In the genomic region with DNA sequence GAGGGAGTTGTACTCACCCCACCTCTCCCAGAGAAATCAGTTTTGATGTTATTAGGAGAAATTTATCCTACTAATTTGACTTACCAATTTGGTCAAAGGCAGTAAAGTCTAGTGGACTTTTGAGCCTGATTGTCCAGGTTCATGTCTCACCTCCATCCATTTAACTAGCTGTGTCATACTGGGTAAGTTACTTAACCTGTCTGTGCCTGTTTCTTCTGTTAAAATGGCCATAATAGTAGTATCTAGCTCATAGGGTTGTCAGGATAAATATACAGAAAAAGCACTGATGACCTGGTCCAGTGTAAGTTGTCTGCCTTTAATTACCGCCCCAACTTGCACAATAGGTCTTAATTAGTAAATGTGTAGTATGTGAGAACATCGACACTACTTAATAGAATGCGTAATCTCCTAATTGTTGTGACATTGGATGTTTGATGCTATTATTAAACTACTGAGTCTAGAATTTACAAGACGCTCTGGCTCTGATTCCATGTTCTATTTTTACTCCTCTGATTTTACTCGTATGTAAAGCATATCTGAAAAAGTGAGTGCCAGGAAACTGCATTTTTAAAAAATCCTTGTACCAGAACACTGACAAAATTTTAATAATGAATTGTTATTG, we compare ENCODE assay signal across 8 cellular contexts. TPM values are rescaled to one million over a fixed set of nuclear protein-coding genes. Genes with fewer than 3 reads are reported as not detected.
DNase-seq lines count a peak whose midpoint lies in the region; ATAC-seq lines count a peak whose summit lies in the region.

No MANE protein-coding gene starts in this region.

- H3K4me1 Mint-ChIP-seq in stimulated activated naive CD8-positive, alpha-beta T cell treated with anti-CD3 and anti-CD28 coated beads, Interleukin-15, amount 100 ng/mL, for 72 hours = peaks cover 42% of the 10 kb centered on the region

- DNase-seq in HT-29 (ENCODE audit: low spot score) (peak; percentile 5), adipocyte (ENCODE audit: low read depth) (peak; percentile 32), glomerular visceral epithelial cell (ENCODE audit: extremely low spot score) (no peak), AG08396 (ENCODE audit: low spot score) (no peak), putamen (ENCODE audit: low spot score) (no peak)
- no peak for DNase-seq in stimulated activated naive CD8-positive, alpha-beta T cell treated with anti-CD3 and anti-CD28 coated beads, Interleukin-15, amount 100 ng/mL, for 72 hours
- no peak for DNase-seq in activated CD4-positive, CD25-positive, alpha-beta regulatory T cell (lab: John Stamatoyannopoulos, UW)

- H3K27me3 ChIP-seq in adipocyte (replicated peaks; ENCODE audit: control insufficient read depth, insufficient read depth, low read length) = no peaks in the 10 kb centered on the region

- H3K4me3 ChIP-seq in adipocyte (ENCODE audit: low read length) = peak overlapping the region; percentile 92
- H3K4me3 ChIP-seq in iPS-18c (ENCODE audit: insufficient read depth, low read depth, low read length) = peak overlapping the region; percentile 95; the same call in 1 of the 2 replicates

- H3K36me3 ChIP-seq in adipocyte (ENCODE audit: control insufficient read depth, insufficient read depth, low read length, severe bottlenecking) = peaks cover 22% of the 10 kb centered on the region

- H3K9me3 ChIP-seq in adipocyte (ENCODE audit: control insufficient read depth, low read length) = peaks cover 28% of the 10 kb centered on the region
- H3K9me3 ChIP-seq in iPS-18c (ENCODE audit: control insufficient read depth, insufficient read depth, low read length) = no peaks in the 10 kb centered on the region

- H3K4me1 ChIP-seq in adipocyte (ENCODE audit: control insufficient read depth, insufficient read depth, low read length) = peaks cover 16% of the 10 kb centered on the region

- H3K4me3 Mint-ChIP-seq in stimulated activated naive CD8-positive, alpha-beta T cell treated with anti-CD3 and anti-CD28 coated beads, Interleukin-15, amount 100 ng/mL, for 72 hours = peak overlapping the region; percentile 88 to 93

- H3K27ac Mint-ChIP-seq in stimulated activated naive CD8-positive, alpha-beta T cell treated with anti-CD3 and anti-CD28 coated beads, Interleukin-15, amount 100 ng/mL, for 72 hours = peak overlapping the region; percentile 95 to 98

- H3K27me3 Mint-ChIP-seq in stimulated activated naive CD8-positive, alpha-beta T cell treated with anti-CD3 and anti-CD28 coated beads, Interleukin-15, amount 100 ng/mL, for 72 hours = peaks cover 13% of the 10 kb centered on the region

- H3K9me3 Mint-ChIP-seq in stimulated activated naive CD8-positive, alpha-beta T cell treated with anti-CD3 and anti-CD28 coated beads, Interleukin-15, amount 100 ng/mL, for 72 hours = peaks cover 19 to 23% of the 10 kb centered on the region in 2 donors

- no peak for ATAC-seq in stimulated activated naive CD8-positive, alpha-beta T cell treated with anti-CD3 and anti-CD28 coated beads, Interleukin-15, amount 100 ng/mL, for 72 hours

- peak overlapping the region; percentile 90 for H3K9ac ChIP-seq in adipocyte (ENCODE audit: low read length)

RNA-seq across cellular contexts. Expression of gene RAB21, which starts 1.5 kb away (rescaled TPM):
- 4.9 and 14.3 TPM in 2 replicates for total RNA-seq in HT-29 (2014; rRNA removed; shearing (Covaris generic))

Comparison
In these comparisons a context has a peak if more than half of its experiments do, and no peak if none do; other contexts are left out.
1. DNase-seq: peak in HT-29 (single experiment) and adipocyte (single experiment); none in stimulated activated naive CD8-positive, alpha-beta T cell treated with anti-CD3 and anti-CD28 coated beads, Interleukin-15, amount 100 ng/mL, for 72 hours (0 of 2), glomerular visceral epithelial cell (single experiment), activated CD4-positive, CD25-positive, alpha-beta regulatory T cell (0 of 4), AG08396 (single experiment) and putamen (single experiment).